1 cellular context compared by ENCODE assay signal in the genomic region with DNA sequence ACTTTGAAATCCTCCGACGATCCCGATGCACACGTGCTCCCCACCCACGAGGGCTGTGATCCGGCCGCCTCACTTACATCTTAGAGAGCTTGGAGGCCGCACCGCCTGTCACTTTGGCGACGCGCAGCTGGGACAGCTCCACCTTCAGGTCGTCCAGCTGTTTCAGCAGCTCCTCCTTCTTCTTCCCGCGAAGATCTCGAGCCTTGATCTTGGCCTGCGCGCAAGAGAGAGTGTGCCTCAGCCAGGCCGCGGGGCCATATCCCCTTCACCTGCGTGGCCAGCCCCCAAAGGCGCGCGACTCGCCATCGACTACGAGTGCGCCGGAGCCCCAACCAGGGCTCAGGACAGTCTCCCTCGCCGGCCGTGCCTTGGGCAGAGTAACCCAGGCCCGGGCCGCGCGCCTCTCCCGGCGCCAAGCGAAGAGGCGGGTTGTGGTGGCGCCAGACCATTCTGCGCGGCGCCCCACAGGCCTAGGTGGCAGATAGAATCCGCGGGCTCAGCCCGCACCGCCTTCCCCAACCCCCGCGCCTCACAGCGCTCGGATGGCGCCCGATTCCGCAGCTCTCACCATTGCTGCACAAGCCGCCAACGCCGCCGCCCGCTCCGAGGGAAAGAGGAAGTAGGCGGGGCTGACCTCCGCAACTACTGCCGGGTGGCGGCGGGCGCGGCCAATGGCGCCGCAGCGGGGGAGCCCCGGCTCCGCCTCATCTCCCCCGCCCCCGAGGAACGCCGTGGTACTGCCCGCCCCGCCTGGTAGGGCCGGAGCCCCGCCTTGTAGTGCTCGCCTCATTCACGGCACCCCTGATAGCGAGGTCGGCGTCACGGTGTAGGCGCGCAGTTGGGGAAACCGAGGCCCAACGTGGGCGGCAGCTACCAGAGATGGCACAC.
TF ChIP-seq lines count a peak whose summit lies in the region.

A gene (plus strand): TSS at position 789 of the 888 bp plus-strand sequence. CDS start 7,161 bp downstream, outside the sequence.
A gene (minus strand): TSS at position 616 of the 888 bp plus-strand sequence. CDS start 45 bp downstream, at position 571.

TF ChIP-seq in HepG2, 621 proteins besides CTCF, POLR2A, EP300 and RAD21 (continued from another document and continues in another):
- peak; percentile 17; the same call in 1 of the 2 replicates for TF ChIP-seq SOX5 (CRISPR knock-in tag; IDR thresholded peaks at IDR 0.05; ENCODE audit: borderline replicate concordance)
- 0 out of 2 replicates have a peak, but pooled peaks have one; percentile 30 for TF ChIP-seq FOXA3 (CRISPR knock-in tag; IDR thresholded peaks at IDR 0.05)
- no peak for TF ChIP-seq CCAR2 (optimal IDR thresholded peaks at IDR 0.05; ENCODE audit: low read depth, low read length)
- 0 out of 2 replicates have a peak, but pooled peaks have one; percentile 25 for TF ChIP-seq ZKSCAN8 (CRISPR knock-in tag; IDR thresholded peaks at IDR 0.05; ENCODE audit: borderline replicate concordance)
- peak; percentile 25; the same call in 1 of the 2 replicates for TF ChIP-seq MEIS2 (CRISPR knock-in tag; IDR thresholded peaks at IDR 0.05)
- peak; percentile 68 for TF ChIP-seq HCFC1 (IDR thresholded peaks at IDR 0.05; ENCODE audit: low read depth, low read length)
- peak; percentile 65; the same call in 1 of the 2 replicates for TF ChIP-seq JUND (CRISPR knock-in tag; IDR thresholded peaks at IDR 0.05)
- TF ChIP-seq, protein P1, sequence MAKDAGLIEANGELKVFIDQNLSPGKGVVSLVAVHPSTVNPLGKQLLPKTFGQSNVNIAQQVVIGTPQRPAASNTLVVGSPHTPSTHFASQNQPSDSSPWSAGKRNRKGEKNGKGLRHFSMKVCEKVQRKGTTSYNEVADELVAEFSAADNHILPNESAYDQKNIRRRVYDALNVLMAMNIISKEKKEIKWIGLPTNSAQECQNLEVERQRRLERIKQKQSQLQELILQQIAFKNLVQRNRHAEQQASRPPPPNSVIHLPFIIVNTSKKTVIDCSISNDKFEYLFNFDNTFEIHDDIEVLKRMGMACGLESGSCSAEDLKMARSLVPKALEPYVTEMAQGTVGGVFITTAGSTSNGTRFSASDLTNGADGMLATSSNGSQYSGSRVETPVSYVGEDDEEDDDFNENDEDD (CRISPR knock-in tag; IDR thresholded peaks at IDR 0.05; ENCODE audit: borderline replicate concordance), result no peak; the same call in 1 of the 2 replicates
- 0 out of 2 replicates have a peak, but pooled peaks have one; percentile 36 for TF ChIP-seq ZNF101 (CRISPR knock-in tag; IDR thresholded peaks at IDR 0.05; ENCODE audit: borderline replicate concordance, low read depth)
- no peak for TF ChIP-seq ZBTB8A (CRISPR knock-in tag; IDR thresholded peaks at IDR 0.05; ENCODE audit: borderline replicate concordance, low read depth)
- TF ChIP-seq, protein P2, sequence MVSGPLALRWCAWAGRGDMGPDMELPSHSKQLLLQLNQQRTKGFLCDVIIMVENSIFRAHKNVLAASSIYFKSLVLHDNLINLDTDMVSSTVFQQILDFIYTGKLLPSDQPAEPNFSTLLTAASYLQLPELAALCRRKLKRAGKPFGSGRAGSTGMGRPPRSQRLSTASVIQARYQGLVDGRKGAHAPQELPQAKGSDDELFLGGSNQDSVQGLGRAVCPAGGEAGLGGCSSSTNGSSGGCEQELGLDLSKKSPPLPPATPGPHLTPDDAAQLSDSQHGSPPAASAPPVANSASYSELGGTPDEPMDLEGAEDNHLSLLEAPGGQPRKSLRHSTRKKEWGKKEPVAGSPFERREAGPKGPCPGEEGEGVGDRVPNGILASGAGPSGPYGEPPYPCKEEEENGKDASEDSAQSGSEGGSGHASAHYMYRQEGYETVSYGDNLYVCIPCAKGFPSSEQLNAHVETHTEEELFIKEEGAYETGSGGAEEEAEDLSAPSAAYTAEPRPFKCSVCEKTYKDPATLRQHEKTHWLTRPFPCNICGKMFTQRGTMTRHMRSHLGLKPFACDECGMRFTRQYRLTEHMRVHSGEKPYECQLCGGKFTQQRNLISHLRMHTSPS (CRISPR knock-in tag; IDR thresholded peaks at IDR 0.05; ENCODE audit: low read depth), result peak; percentile 58; the same call in 1 of the 2 replicates
- TF ChIP-seq SP5 (CRISPR knock-in tag; IDR thresholded peaks at IDR 0.05; ENCODE audit: borderline replicate concordance, low read depth), result peak; percentile 95
- TF ChIP-seq ZNF468 (CRISPR knock-in tag; IDR thresholded peaks at IDR 0.05), result no peak
- peak; percentile 86 for TF ChIP-seq SP2 (CRISPR knock-in tag; IDR thresholded peaks at IDR 0.05)
- TF ChIP-seq ZNF12 (CRISPR knock-in tag; IDR thresholded peaks at IDR 0.05), result no peak
- TF ChIP-seq ZFAT (CRISPR knock-in tag; conservative IDR thresholded peaks at IDR 0.05), result peak; percentile 80; the same call in 1 of the 2 replicates
- TF ChIP-seq, protein P3, sequence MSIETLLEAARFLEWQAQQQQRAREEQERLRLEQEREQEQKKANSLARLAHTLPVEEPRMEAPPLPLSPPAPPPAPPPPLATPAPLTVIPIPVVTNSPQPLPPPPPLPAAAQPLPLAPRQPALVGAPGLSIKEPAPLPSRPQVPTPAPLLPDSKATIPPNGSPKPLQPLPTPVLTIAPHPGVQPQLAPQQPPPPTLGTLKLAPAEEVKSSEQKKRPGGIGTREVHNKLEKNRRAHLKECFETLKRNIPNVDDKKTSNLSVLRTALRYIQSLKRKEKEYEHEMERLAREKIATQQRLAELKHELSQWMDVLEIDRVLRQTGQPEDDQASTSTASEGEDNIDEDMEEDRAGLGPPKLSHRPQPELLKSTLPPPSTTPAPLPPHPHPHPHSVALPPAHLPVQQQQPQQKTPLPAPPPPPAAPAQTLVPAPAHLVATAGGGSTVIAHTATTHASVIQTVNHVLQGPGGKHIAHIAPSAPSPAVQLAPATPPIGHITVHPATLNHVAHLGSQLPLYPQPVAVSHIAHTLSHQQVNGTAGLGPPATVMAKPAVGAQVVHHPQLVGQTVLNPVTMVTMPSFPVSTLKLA (IDR thresholded peaks at IDR 0.05), result no peak
- 0 out of 2 replicates have a peak, but pooled peaks have one; percentile 81 for TF ChIP-seq ZNF333 (CRISPR knock-in tag; IDR thresholded peaks at IDR 0.05; ENCODE audit: borderline replicate concordance)
- TF ChIP-seq, protein P4, sequence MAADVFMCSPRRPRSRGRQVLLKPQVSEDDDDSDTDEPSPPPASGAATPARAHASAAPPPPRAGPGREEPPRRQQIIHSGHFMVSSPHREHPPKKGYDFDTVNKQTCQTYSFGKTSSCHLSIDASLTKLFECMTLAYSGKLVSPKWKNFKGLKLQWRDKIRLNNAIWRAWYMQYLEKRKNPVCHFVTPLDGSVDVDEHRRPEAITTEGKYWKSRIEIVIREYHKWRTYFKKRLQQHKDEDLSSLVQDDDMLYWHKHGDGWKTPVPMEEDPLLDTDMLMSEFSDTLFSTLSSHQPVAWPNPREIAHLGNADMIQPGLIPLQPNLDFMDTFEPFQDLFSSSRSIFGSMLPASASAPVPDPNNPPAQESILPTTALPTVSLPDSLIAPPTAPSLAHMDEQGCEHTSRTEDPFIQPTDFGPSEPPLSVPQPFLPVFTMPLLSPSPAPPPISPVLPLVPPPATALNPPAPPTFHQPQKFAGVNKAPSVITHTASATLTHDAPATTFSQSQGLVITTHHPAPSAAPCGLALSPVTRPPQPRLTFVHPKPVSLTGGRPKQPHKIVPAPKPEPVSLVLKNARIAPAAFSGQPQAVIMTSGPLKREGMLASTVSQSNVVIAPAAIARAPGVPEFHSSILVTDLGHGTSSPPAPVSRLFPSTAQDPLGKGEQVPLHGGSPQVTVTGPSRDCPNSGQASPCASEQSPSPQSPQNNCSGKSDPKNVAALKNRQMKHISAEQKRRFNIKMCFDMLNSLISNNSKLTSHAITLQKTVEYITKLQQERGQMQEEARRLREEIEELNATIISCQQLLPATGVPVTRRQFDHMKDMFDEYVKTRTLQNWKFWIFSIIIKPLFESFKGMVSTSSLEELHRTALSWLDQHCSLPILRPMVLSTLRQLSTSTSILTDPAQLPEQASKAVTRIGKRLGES (CRISPR knock-in tag; IDR thresholded peaks at IDR 0.05; ENCODE audit: borderline replicate concordance), result peak; percentile 82; the same call in 1 of the 2 replicates
- 0 out of 2 replicates have a peak, but pooled peaks have one; percentile 4 for TF ChIP-seq ZBTB42 (CRISPR knock-in tag; IDR thresholded peaks at IDR 0.05)
- TF ChIP-seq, protein P5, sequence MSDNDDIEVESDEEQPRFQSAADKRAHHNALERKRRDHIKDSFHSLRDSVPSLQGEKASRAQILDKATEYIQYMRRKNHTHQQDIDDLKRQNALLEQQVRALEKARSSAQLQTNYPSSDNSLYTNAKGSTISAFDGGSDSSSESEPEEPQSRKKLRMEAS (IDR thresholded peaks at IDR 0.05), result peak; percentile 82
- TF ChIP-seq RNF2 (conservative IDR thresholded peaks at IDR 0.05; ENCODE audit: low read depth), result no peak; the same call in 1 of the 2 replicates
- no peak; the same call in 1 of the 2 replicates for TF ChIP-seq SMAD1 (CRISPR knock-in tag; IDR thresholded peaks at IDR 0.05; ENCODE audit: borderline replicate concordance, low read depth)
- peak; percentile 82 for TF ChIP-seq RBM39 (IDR thresholded peaks at IDR 0.05; ENCODE audit: low read depth, low read length, poor library complexity, severe bottlenecking)
- TF ChIP-seq, protein P6, sequence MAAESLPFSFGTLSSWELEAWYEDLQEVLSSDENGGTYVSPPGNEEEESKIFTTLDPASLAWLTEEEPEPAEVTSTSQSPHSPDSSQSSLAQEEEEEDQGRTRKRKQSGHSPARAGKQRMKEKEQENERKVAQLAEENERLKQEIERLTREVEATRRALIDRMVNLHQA (CRISPR knock-in tag; IDR thresholded peaks at IDR 0.05), result no peak
- peak; percentile 42 for TF ChIP-seq MED8 (CRISPR knock-in tag; IDR thresholded peaks at IDR 0.05; ENCODE audit: insufficient replicate concordance)
- peak; percentile 92 for TF ChIP-seq ARNT2 (CRISPR knock-in tag; IDR thresholded peaks at IDR 0.05; ENCODE audit: low read depth)
- TF ChIP-seq ONECUT2 (CRISPR knock-in tag; IDR thresholded peaks at IDR 0.05), result 0 out of 2 replicates have a peak, but pooled peaks have one; percentile 55
- TF ChIP-seq ISL2 (CRISPR knock-in tag; IDR thresholded peaks at IDR 0.05), result peak; percentile 65
- TF ChIP-seq SCMH1 (CRISPR knock-in tag; IDR thresholded peaks at IDR 0.05; ENCODE audit: borderline replicate concordance), result no peak
- peak; percentile 59 for TF ChIP-seq HDAC1 (CRISPR knock-in tag; IDR thresholded peaks at IDR 0.05)
- peak; percentile 76 for TF ChIP-seq KLF15 (CRISPR knock-in tag; IDR thresholded peaks at IDR 0.05; ENCODE audit: borderline replicate concordance)
- TF ChIP-seq ZNF558 (CRISPR knock-in tag; IDR thresholded peaks at IDR 0.05; ENCODE audit: borderline replicate concordance), result peak; percentile 98; the same call in 1 of the 2 replicates
- no peak for TF ChIP-seq ZNF10 (CRISPR knock-in tag; IDR thresholded peaks at IDR 0.05; ENCODE audit: borderline replicate concordance, low read depth)
- TF ChIP-seq, protein P7, sequence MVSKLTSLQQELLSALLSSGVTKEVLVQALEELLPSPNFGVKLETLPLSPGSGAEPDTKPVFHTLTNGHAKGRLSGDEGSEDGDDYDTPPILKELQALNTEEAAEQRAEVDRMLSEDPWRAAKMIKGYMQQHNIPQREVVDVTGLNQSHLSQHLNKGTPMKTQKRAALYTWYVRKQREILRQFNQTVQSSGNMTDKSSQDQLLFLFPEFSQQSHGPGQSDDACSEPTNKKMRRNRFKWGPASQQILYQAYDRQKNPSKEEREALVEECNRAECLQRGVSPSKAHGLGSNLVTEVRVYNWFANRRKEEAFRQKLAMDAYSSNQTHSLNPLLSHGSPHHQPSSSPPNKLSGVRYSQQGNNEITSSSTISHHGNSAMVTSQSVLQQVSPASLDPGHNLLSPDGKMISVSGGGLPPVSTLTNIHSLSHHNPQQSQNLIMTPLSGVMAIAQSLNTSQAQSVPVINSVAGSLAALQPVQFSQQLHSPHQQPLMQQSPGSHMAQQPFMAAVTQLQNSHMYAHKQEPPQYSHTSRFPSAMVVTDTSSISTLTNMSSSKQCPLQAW (CRISPR knock-in tag; IDR thresholded peaks at IDR 0.05), result peak; percentile 96
- TF ChIP-seq, protein P8, sequence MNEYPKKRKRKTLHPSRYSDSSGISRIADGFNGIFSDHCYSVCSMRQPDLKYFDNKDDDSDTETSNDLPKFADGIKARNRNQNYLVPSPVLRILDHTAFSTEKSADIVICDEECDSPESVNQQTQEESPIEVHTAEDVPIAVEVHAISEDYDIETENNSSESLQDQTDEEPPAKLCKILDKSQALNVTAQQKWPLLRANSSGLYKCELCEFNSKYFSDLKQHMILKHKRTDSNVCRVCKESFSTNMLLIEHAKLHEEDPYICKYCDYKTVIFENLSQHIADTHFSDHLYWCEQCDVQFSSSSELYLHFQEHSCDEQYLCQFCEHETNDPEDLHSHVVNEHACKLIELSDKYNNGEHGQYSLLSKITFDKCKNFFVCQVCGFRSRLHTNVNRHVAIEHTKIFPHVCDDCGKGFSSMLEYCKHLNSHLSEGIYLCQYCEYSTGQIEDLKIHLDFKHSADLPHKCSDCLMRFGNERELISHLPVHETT (CRISPR knock-in tag; conservative IDR thresholded peaks at IDR 0.05), result 0 out of 2 replicates have a peak, but pooled peaks have one; percentile 28
- TF ChIP-seq, protein P9, sequence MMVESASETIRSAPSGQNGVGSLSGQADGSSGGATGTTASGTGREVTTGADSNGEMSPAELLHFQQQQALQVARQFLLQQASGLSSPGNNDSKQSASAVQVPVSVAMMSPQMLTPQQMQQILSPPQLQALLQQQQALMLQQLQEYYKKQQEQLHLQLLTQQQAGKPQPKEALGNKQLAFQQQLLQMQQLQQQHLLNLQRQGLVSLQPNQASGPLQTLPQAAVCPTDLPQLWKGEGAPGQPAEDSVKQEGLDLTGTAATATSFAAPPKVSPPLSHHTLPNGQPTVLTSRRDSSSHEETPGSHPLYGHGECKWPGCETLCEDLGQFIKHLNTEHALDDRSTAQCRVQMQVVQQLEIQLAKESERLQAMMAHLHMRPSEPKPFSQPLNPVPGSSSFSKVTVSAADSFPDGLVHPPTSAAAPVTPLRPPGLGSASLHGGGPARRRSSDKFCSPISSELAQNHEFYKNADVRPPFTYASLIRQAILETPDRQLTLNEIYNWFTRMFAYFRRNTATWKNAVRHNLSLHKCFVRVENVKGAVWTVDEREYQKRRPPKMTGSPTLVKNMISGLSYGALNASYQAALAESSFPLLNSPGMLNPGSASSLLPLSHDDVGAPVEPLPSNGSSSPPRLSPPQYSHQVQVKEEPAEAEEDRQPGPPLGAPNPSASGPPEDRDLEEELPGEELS (CRISPR knock-in tag; IDR thresholded peaks at IDR 0.05), result 0 out of 2 replicates have a peak, but pooled peaks have one; percentile 27
- no peak for TF ChIP-seq RBM22 (optimal IDR thresholded peaks at IDR 0.05; ENCODE audit: low read length)
- TF ChIP-seq EHMT2 (IDR thresholded peaks at IDR 0.05; ENCODE audit: borderline replicate concordance, low read depth, low read length), result no peak
- no peak for TF ChIP-seq ZNF891 (CRISPR knock-in tag; IDR thresholded peaks at IDR 0.05)
- TF ChIP-seq KMT2B (CRISPR knock-in tag; IDR thresholded peaks at IDR 0.05), result 0 out of 2 replicates have a peak, but pooled peaks have one; percentile 73
- TF ChIP-seq ATF7 (IDR thresholded peaks at IDR 0.05), result peak; percentile 44; the same call in 1 of the 2 replicates
- TF ChIP-seq ATF7 (CRISPR knock-in tag; IDR thresholded peaks at IDR 0.05), result peak; percentile 41; the same call in 1 of the 2 replicates
- TF ChIP-seq KAT2B (IDR thresholded peaks at IDR 0.05; ENCODE audit: borderline replicate concordance, low read depth, low read length), result no peak
- TF ChIP-seq, protein P10, sequence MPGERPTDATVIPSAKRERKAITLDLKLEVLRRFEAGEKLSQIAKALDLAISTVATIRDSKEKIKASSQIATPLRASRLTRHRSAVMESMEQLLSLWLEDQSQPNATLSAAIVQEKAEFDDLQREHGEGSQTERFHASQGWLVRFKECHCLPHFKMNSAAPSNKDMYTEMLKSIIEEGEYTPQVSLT (CRISPR knock-in tag; IDR thresholded peaks at IDR 0.05; ENCODE audit: borderline replicate concordance, low read depth), result no peak
